25 cellular contexts compared by ENCODE assay signal in genomic region chr10:21498977-21499376, GRCh38. TPM values are rescaled to one million over a fixed set of nuclear protein-coding genes. Genes with fewer than 3 reads are reported as not detected.
DNase-seq lines count a peak whose midpoint lies in the region; ATAC-seq and TF ChIP-seq lines count a peak whose summit lies in the region.
"Had no signal": no experiment of that assay in that cellular context is flagged by ENCODE, and none has a peak within 500 bp of the region (broad histone marks: within the 10 kb centered on the region; RNA-seq: fewer than 3 reads in every experiment).

No MANE protein-coding gene starts in this region.

- no peaks in the 10 kb centered on the region for H3K9me3 Mint-ChIP-seq in CD4-positive, alpha-beta T cell
- no peaks in the 10 kb centered on the region for H3K9me3 Mint-ChIP-seq in nephron progenitor cell
- H3K9me3 Mint-ChIP-seq: stimulated activated effector memory CD8-positive, alpha-beta T cell treated with anti-CD3 and anti-CD28 coated beads, Interleukin-12 subunit alpha, Interleukin-12 subunit beta, amount 100 ng/mL, for 72 hours had no signal

- in situ Hi-C loops in Panc1 (cut with HindIII; ENCODE audit: low pct_unique_long_range_greater_than_20kb, low sequenced_read_pairs): no loop called here

- peaks cover 28% of the 10 kb centered on the region for H3K4me1 Mint-ChIP-seq in CD4-positive, alpha-beta T cell (ENCODE audit: low read depth)
- H3K4me1 Mint-ChIP-seq in nephron progenitor cell: peaks cover 64% of the 10 kb centered on the region

- H3K27ac Mint-ChIP-seq in CD4-positive, alpha-beta T cell: no peak overlapping the region
- no peak overlapping the region for H3K27ac Mint-ChIP-seq in nephron progenitor cell
- H3K27ac Mint-ChIP-seq: stimulated activated effector memory CD8-positive, alpha-beta T cell treated with anti-CD3 and anti-CD28 coated beads, Interleukin-12 subunit alpha, Interleukin-12 subunit beta, amount 100 ng/mL, for 72 hours had no signal

- no peaks in the 10 kb centered on the region for H3K36me3 ChIP-seq in Panc1 (ENCODE audit: control insufficient read depth, insufficient read depth, low read length)
- no peaks in the 10 kb centered on the region for H3K36me3 ChIP-seq in hepatocyte (replicated peaks; ENCODE audit: insufficient read depth, low read depth)
- H3K36me3 ChIP-seq in breast epithelium: no peaks in the 10 kb centered on the region
- H3K36me3 ChIP-seq: BE2C, esophagus squamous epithelium, left ventricle myocardium inferior, upper lobe of right lung had no signal

- no peak overlapping the region for H2AFZ ChIP-seq in hepatocyte

- ATAC-seq in CD4-positive, alpha-beta T cell (ENCODE audit: poor library complexity): no peak
- ATAC-seq in Panc1: no peak
- ATAC-seq in GM21515 (IDR thresholded peaks at IDR 0.05; ENCODE audit: unreplicated experiment): no peak
- ATAC-seq: body of pancreas; naive thymus-derived CD8-positive, alpha-beta T cell; stimulated activated effector memory CD8-positive, alpha-beta T cell treated with anti-CD3 and anti-CD28 coated beads, Interleukin-12 subunit alpha, Interleukin-12 subunit beta, amount 100 ng/mL, for 72 hours; T-helper 17 cell; upper lobe of right lung had no signal

- H3K27me3 ChIP-seq in CD4-positive, alpha-beta T cell (ENCODE audit: control insufficient read depth, insufficient read depth, low read length): peaks cover 60% of the 10 kb centered on the region
- H3K27me3 ChIP-seq in Panc1 (ENCODE audit: control insufficient read depth, insufficient read depth, low read length) (no peaks in the 10 kb centered on the region), hepatocyte (peaks cover 36% of the 10 kb centered on the region), breast epithelium (no peaks in the 10 kb centered on the region)
- H3K27me3 ChIP-seq: BE2C, body of pancreas had no signal

- H3K27me3 Mint-ChIP-seq in CD4-positive, alpha-beta T cell: peaks cover 58% of the 10 kb centered on the region
- H3K27me3 Mint-ChIP-seq in nephron progenitor cell (ENCODE audit: low read depth, poor library complexity): peaks cover 34% of the 10 kb centered on the region

- no peaks in the 10 kb centered on the region for H3K9me3 ChIP-seq in CD4-positive, alpha-beta T cell (ENCODE audit: control insufficient read depth, low read length)
- H3K9me3 ChIP-seq in Panc1 (ENCODE audit: control insufficient read depth, insufficient read depth, low read depth, low read length): no peaks in the 10 kb centered on the region
- no peaks in the 10 kb centered on the region for H3K9me3 ChIP-seq in hepatocyte (ENCODE audit: low read depth)
- H3K9me3 ChIP-seq in breast epithelium: no peaks in the 10 kb centered on the region
- H3K9me3 ChIP-seq: BE2C, body of pancreas, esophagus squamous epithelium, left ventricle myocardium inferior, SK-N-SH, upper lobe of right lung had no signal

- CTCF ChIA-PET in CD4-positive, alpha-beta T cell (lab: Charles Lee): no interaction called here
- CTCF ChIA-PET in Panc1 (lab: Charles Lee): no interaction called here

- no peak for DNase-seq in CD4-positive, alpha-beta T cell
- no peak for DNase-seq in Panc1 (ENCODE audit: low read depth, low spot score)
- DNase-seq in hepatocyte (ENCODE audit: low spot score): no peak
- no peak for DNase-seq in nephron progenitor cell
- no peak for DNase-seq in NCI-H82 treated with DMSO at 0.1 percent for 48 hours (lab: John Stamatoyannopoulos, UW; ENCODE audit: unreplicated experiment)
- no peak for DNase-seq in T-helper 2 cell
- no peak for DNase-seq in breast epithelium (ENCODE audit: low spot score in 2 of 2)
- DNase-seq: activated CD8-positive, alpha-beta memory T cell treated with anti-CD3 and anti-CD28 coated beads for 24 hours; activated effector memory CD4-positive, alpha-beta T cell treated with Interleukin-2 at 50 U/mL for 16 hours; BE2C; body of pancreas; DMS153; effector memory CD4-positive, alpha-beta T cell; esophagus squamous epithelium; left ventricle myocardium inferior; MV-4-11; naive thymus-derived CD8-positive, alpha-beta T cell; SK-N-SH; stimulated activated CD4-positive, alpha-beta T cell treated with anti-CD3 and anti-CD28 coated beads, Interleukin-4, amount 100 ng/mL, for 24 hours; substantia nigra; T-helper 17 cell; upper lobe of right lung had no signal

- peaks cover 14% of the 10 kb centered on the region for H3K79me2 ChIP-seq in hepatocyte

- no peak overlapping the region for H3K27ac ChIP-seq in CD4-positive, alpha-beta T cell (ENCODE audit: low read depth, low read length)
- H3K27ac ChIP-seq in Panc1 (ENCODE audit: low read length) (peak overlapping the region; percentile 92; the same call in 1 of the 2 replicates), hepatocyte (no peak overlapping the region), breast epithelium (no peak overlapping the region)
- H3K27ac ChIP-seq: body of pancreas, esophagus squamous epithelium, left ventricle myocardium inferior, upper lobe of right lung had no signal

- no peaks in the 10 kb centered on the region for H4K20me1 ChIP-seq in hepatocyte (ENCODE audit: insufficient read depth, poor library complexity, severe bottlenecking)

- H3K4me2 ChIP-seq in hepatocyte: peak overlapping the region; percentile 90
- H3K4me2 ChIP-seq: SK-N-SH had no signal

- 74% methylated on average over 8 of the region's 8 CpGs for WGBS in hepatocyte (ENCODE audit: low lambda C conversion rate, missing lambda C conversion rate)

- intact Hi-C loops in CD4-positive, alpha-beta T cell (cut with DNase I, micrococcal nuclease): loop anchor here (2.0 to 10.0 kb wide), 14 partner anchors 14 to 1566 kb away; partner anchors contain the start of genes BMI1 (in 1 of the 2), DNAJC1 (in 1 of the 2) and MLLT10 (in 1 of the 2)
- intact Hi-C loops in Panc1 (cut with micrococcal nuclease; ENCODE audit: unreplicated experiment) (loop anchor here (5.0 to 10.0 kb wide), 3 partner anchors 33 to 456 kb away; partner anchors contain the start of gene MLLT10), breast epithelium (cut with DNase I; ENCODE audit: low total_unique reads) (loop anchor here (5.0 to 10.0 kb wide), 2 partner anchors 222 to 506 kb away; partner anchors contain the start of gene DNAJC1)

- H3K36me3 Mint-ChIP-seq in CD4-positive, alpha-beta T cell (ENCODE audit: low read depth): no peaks in the 10 kb centered on the region
- H3K36me3 Mint-ChIP-seq in nephron progenitor cell (ENCODE audit: low read depth): no peaks in the 10 kb centered on the region
- H3K36me3 Mint-ChIP-seq: stimulated activated effector memory CD8-positive, alpha-beta T cell treated with anti-CD3 and anti-CD28 coated beads, Interleukin-12 subunit alpha, Interleukin-12 subunit beta, amount 100 ng/mL, for 72 hours had no signal

- TF ChIP-seq CTCF in CD4-positive, alpha-beta T cell (IDR thresholded peaks at IDR 0.05): no peak
- TF ChIP-seq CTCF in Panc1 (IDR thresholded peaks at IDR 0.05) (no peak), hepatocyte (IDR thresholded peaks at IDR 0.05; ENCODE audit: poor library complexity) (no peak), nephron progenitor cell (IDR thresholded peaks at IDR 0.05) (no peak), breast epithelium (IDR thresholded peaks at IDR 0.05) (no peak)

- peak overlapping the region; percentile 43 for H3K4me3 Mint-ChIP-seq in CD4-positive, alpha-beta T cell
- peak overlapping the region; percentile 77 for H3K4me3 Mint-ChIP-seq in nephron progenitor cell

- H3K4me3 ChIP-seq in Panc1 (ENCODE audit: low read depth in 2 of 2, low read length in 2 of 2): no peak overlapping the region
- H3K4me3 ChIP-seq in hepatocyte: no peak overlapping the region
- no peak overlapping the region for H3K4me3 ChIP-seq in breast epithelium
- H3K4me3 ChIP-seq: body of pancreas, upper lobe of right lung had no signal

- POLR2A ChIA-PET in CD4-positive, alpha-beta T cell (lab: Charles Lee): interaction anchor here (5.4 kb wide), 1 partner anchor 28 kb away, joined by 40 read pairs; the partner anchor contains the start of gene SKIDA1
- POLR2A ChIA-PET in Panc1 (lab: Charles Lee): no interaction called here

- H3K4me1 ChIP-seq in Panc1 (ENCODE audit: control insufficient read depth, insufficient read depth, low read length): peaks cover 37% of the 10 kb centered on the region
- peaks cover 16% of the 10 kb centered on the region for H3K4me1 ChIP-seq in hepatocyte (ENCODE audit: insufficient read depth)
- no peaks in the 10 kb centered on the region for H3K4me1 ChIP-seq in breast epithelium
- H3K4me1 ChIP-seq: BE2C had no signal

- no TSS peak for BruUV-seq in Panc1 (replicated peaks; lab: Mats Ljungman, UMichigan)

- H3K9me2 ChIP-seq in hepatocyte (replicated peaks; ENCODE audit: insufficient read depth): no peaks in the 10 kb centered on the region
- H3K9me2 ChIP-seq: SK-N-SH had no signal

- no peak for TF ChIP-seq POLR2A in breast epithelium (IDR thresholded peaks at IDR 0.05)

RNA-seq across cellular contexts. Expression of gene SKIDA1, which starts 26.5 kb away (rescaled TPM):
- total RNA-seq in CD4-positive, alpha-beta T cell: under 1 TPM; 0.22 to 0.25 TPM
- 9.3 TPM for total RNA-seq in Panc1 (2021; ENCODE audit: unreplicated experiment)
- polyA plus RNA-seq in Panc1 (2012; ENCODE audit: insufficient read length): 5.8 TPM
- total RNA-seq in hepatocyte: 1.9 and 2.3 TPM in 2 replicates
- 0.34 and 0.68 TPM in 2 replicates for polyA plus RNA-seq in hepatocyte
- total RNA-seq in breast epithelium: 1 to 10 TPM in 1 of 3 donors, under 1 TPM in 2; 0.59 to 1.4 (median 0.98) TPM
- total RNA-seq: OCI-LY7 had no signal
- polyA plus RNA-seq: naive thymus-derived CD8-positive, alpha-beta T cell had no signal

RNA-seq across cellular contexts. Expression of gene MLLT10, which starts 35.1 kb away (rescaled TPM):
- total RNA-seq in CD4-positive, alpha-beta T cell: 10 to 100 TPM; 46.0 to 64.1 TPM
- total RNA-seq in Panc1 (2021; ENCODE audit: unreplicated experiment): 33.4 TPM
- polyA plus RNA-seq in Panc1 (2012; ENCODE audit: insufficient read length): 28.9 TPM
- total RNA-seq in hepatocyte: 34.9 and 61.6 TPM in 2 replicates
- polyA plus RNA-seq in hepatocyte: 16.0 and 16.8 TPM in 2 replicates
- 10 to 100 TPM; 45.6 to 74.6 (median 58.0) TPM for total RNA-seq in breast epithelium
